26 cellular contexts compared by ENCODE assay signal in the genomic region with DNA sequence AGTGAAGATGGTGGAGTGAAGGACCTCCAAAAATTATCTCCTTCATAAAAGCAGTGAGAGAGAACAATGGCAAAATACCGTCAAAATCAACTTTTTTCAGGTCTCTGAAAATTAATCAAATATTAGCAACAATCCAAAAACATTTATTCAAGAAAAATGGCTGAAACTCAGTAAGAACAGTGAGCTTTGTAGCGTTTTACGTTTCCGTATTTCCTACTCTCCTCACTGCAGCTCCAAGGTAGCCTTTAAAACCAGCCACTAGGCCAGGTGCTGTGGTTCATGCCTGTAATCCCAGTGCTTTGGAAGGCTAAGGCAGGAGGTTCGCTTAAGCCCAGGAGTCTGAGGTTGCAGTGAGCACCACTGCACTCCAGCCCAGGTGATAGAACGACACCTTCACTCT. TPM values are rescaled to one million over a fixed set of nuclear protein-coding genes. Genes with fewer than 3 reads are reported as not detected.
"Had no signal": no experiment of that assay in that cellular context is flagged by ENCODE, and none has a peak within 500 bp of the region (broad histone marks: within the 10 kb centered on the region; RNA-seq: fewer than 3 reads in every experiment).

No MANE protein-coding gene starts in this region.

- H3K4me1 ChIP-seq: foreskin keratinocyte, heart right ventricle, pancreas, right lobe of liver, thyroid gland had no signal

- H3K4me3 Mint-ChIP-seq: mesothelial cell of epicardium; stimulated activated naive B cell treated with anti-CD40 and anti-IgM and Interleukin-4, amounts not matched to agents 10 μg/mL and 1 μg/mL and 100 μg/mL, for 72 hours; stimulated activated naive CD8-positive, alpha-beta T cell treated with anti-CD3 and anti-CD28 coated beads, Interleukin-15, Interleukin-2, amounts not matched to agents 100 ng/mL and 50 ng/mL, for 24 hours; type B pancreatic cell had no signal

- H3K4me3 ChIP-seq: dorsolateral prefrontal cortex, heart right ventricle, left lung, mucosa of descending colon, pancreas, right lobe of liver, thyroid gland had no signal

- H3K4me1 Mint-ChIP-seq: mesothelial cell of epicardium; naive B cell; stimulated activated naive B cell treated with anti-CD40 and anti-IgM and Interleukin-4, amounts not matched to agents 10 μg/mL and 1 μg/mL and 100 μg/mL, for 72 hours had no signal

- H3K27me3 Mint-ChIP-seq: stimulated activated naive CD8-positive, alpha-beta T cell treated with anti-CD3 and anti-CD28 coated beads, Interleukin-15, Interleukin-2, amounts not matched to agents 100 ng/mL and 50 ng/mL, for 24 hours; type B pancreatic cell had no signal

- H3K27ac ChIP-seq: dorsolateral prefrontal cortex, foreskin keratinocyte, heart right ventricle, left lung, pancreas, right lobe of liver, thyroid gland had no signal

- H3K36me3 Mint-ChIP-seq: type B pancreatic cell had no signal

- ATAC-seq: foreskin keratinocyte; heart right ventricle; left cardiac atrium; mucosa of descending colon; pancreas; right lobe of liver; stimulated activated naive B cell treated with anti-CD40 and anti-IgM and Interleukin-4, amounts not matched to agents 10 μg/mL and 1 μg/mL and 100 μg/mL, for 72 hours had no signal

- H3K36me3 ChIP-seq: heart right ventricle, left lung, pancreas, right lobe of liver, thyroid gland had no signal

- H3K9me3 Mint-ChIP-seq: type B pancreatic cell had no signal

- H3K9me3 ChIP-seq: left lung, pancreas, right lobe of liver, thyroid gland had no signal

- H3K27me3 ChIP-seq: dorsolateral prefrontal cortex, foreskin keratinocyte, heart right ventricle, left lung, pancreas, right lobe of liver, thyroid gland had no signal

- H3K27ac Mint-ChIP-seq: mesothelial cell of epicardium; naive B cell; stimulated activated naive B cell treated with anti-CD40 and anti-IgM and Interleukin-4, amounts not matched to agents 10 μg/mL and 1 μg/mL and 100 μg/mL, for 72 hours; stimulated activated naive CD8-positive, alpha-beta T cell treated with anti-CD3 and anti-CD28 coated beads, Interleukin-15, Interleukin-2, amounts not matched to agents 100 ng/mL and 50 ng/mL, for 24 hours; type B pancreatic cell had no signal

- DNase-seq: dorsolateral prefrontal cortex; effector CD4-positive, alpha-beta T cell; foreskin keratinocyte; glutamatergic neuron; heart right ventricle; hippocampal formation; left cardiac atrium; left lung; mesenchymal stem cell; mucosa of descending colon; naive B cell; occipital lobe; pancreas; retina; right lobe of liver; small intestine; stimulated activated CD4-positive, alpha-beta T cell treated with anti-CD3 and anti-CD28 coated beads, Interleukin-15, amount 100 ng/mL, for 24 hours; stimulated activated CD4-positive, alpha-beta T cell treated with anti-CD3 and anti-CD28 coated beads, Interleukin-2, amount 100 ng/mL, for 48 hours; stimulated activated naive B cell treated with anti-CD40 and anti-IgM and Interleukin-4, amounts not matched to agents 10 μg/mL and 1 μg/mL and 100 μg/mL, for 72 hours; thyroid gland had no signal

RNA-seq across cellular contexts. Expression of gene ATP10A, which starts 38.5 kb away (rescaled TPM):
- total RNA-seq: foreskin keratinocyte, lung microvascular endothelial cell, pulmonary artery endothelial cell had no signal
- polyA plus RNA-seq: foreskin keratinocyte, neural cell had no signal
